In genomic region chr2:100105678-100106054, GRCh38 we compare ENCODE assay signal across 8 cellular contexts. TPM values are rescaled to one million over a fixed set of nuclear protein-coding genes. Genes with fewer than 3 reads are reported as not detected.
DNase-seq lines count a peak whose midpoint lies in the region; ATAC-seq and TF ChIP-seq lines count a peak whose summit lies in the region.

No MANE protein-coding gene starts in this region.

- H3K36me3 ChIP-seq in Peyer's patch: no peaks in the 10 kb centered on the region
- no peaks in the 10 kb centered on the region for H3K36me3 ChIP-seq in psoas muscle (ENCODE audit: insufficient read depth in 1 of 2, low read depth in 1 of 2)

- H3K4me1 ChIP-seq in Peyer's patch (peaks cover 0 to 4% (median 3%) of the 10 kb centered on the region in 4 donors), psoas muscle (no peaks in the 10 kb centered on the region)

- 42 to 49% (median 48%) methylated on average over 12 of the region's 12 CpGs for WGBS in psoas muscle, 3 donors

- H3K4me3 ChIP-seq in Peyer's patch: peak overlapping the region; percentile 40 to 65 (median 60)
- H3K4me3 ChIP-seq in psoas muscle: peak overlapping the region; percentile 62

- peak; percentile 12 to 39 for ATAC-seq in left cardiac atrium
- ATAC-seq in psoas muscle: no peak
- no peak for ATAC-seq in HG03378 (IDR thresholded peaks at IDR 0.05; ENCODE audit: unreplicated experiment)
- no peak for ATAC-seq in HG03159 (IDR thresholded peaks at IDR 0.05; ENCODE audit: unreplicated experiment)
- ATAC-seq in HG03520 (IDR thresholded peaks at IDR 0.05; ENCODE audit: unreplicated experiment): no peak

- peak overlapping the region in 3 of 4 donors; percentile 65 to 71 (median 71) for H3K27ac ChIP-seq in Peyer's patch
- H3K27ac ChIP-seq in psoas muscle: no peak overlapping the region

- intact Hi-C loops in left cardiac atrium (cut with DNase I) (no loop called here), psoas muscle (cut with DNase I) (no loop called here)

- no peak for TF ChIP-seq POLR2A in Peyer's patch (IDR thresholded peaks at IDR 0.05)

- H3K9me3 ChIP-seq in Peyer's patch (no peaks in the 10 kb centered on the region), psoas muscle (no peaks in the 10 kb centered on the region)

- H3K27me3 ChIP-seq in Peyer's patch: no peaks in the 10 kb centered on the region
- H3K27me3 ChIP-seq in psoas muscle (ENCODE audit: insufficient read depth in 3 of 3, low read length in 2 of 3): peaks cover 0 to 26% (median 2%) of the 10 kb centered on the region in 3 donors

- DNase-seq in Daoy (ENCODE audit: low read depth): peak; percentile 31
- DNase-seq in Peyer's patch: no peak
- no peak for DNase-seq in left cardiac atrium
- DNase-seq in psoas muscle: no peak
- no peak for DNase-seq in cerebellar nuclear complex (lab: John Stamatoyannopoulos, UW)

- TF ChIP-seq CTCF in Peyer's patch (IDR thresholded peaks at IDR 0.05): no peak
- TF ChIP-seq CTCF in psoas muscle (IDR thresholded peaks at IDR 0.05): no peak

RNA-seq across cellular contexts. Expression of gene AFF3, which starts 36.7 kb away (rescaled TPM):
- total RNA-seq in Daoy (2014; rRNA removed; shearing (Covaris generic)): 5.7 and 8.9 TPM in 2 replicates
- total RNA-seq in Peyer's patch: 100 to 1,000 TPM in 1 of 4 donors, 10 to 100 TPM in 2, 1 to 10 TPM in 1; 5.3 to 216 (median 12.5) TPM
- total RNA-seq in left cardiac atrium: 10 to 100 TPM; 20.8 to 22.8 TPM
- total RNA-seq in psoas muscle: 1 to 10 TPM in 1 of 4 donors, under 1 TPM in 3; 0.44 to 2.9 (median 0.61) TPM
- polyA plus RNA-seq in psoas muscle: under 1 TPM; 0.08 to 0.17 (median 0.10) TPM

Comparison
In these comparisons a context has a peak if more than half of its experiments do, and no peak if none do; other contexts are left out.
1. ATAC-seq: peak in left cardiac atrium (2 of 2); none in psoas muscle (0 of 4), HG03378 (single experiment), HG03159 (single experiment) and HG03520 (single experiment).